Comparison of ENCODE assay signal across 27 cellular contexts in genomic region chr12:111361073-111361716, GRCh38. TPM values are rescaled to one million over a fixed set of nuclear protein-coding genes. Genes with fewer than 3 reads are reported as not detected.
A peak's percentile ranks its signal among the peaks of the same experiment; 100 is the strongest.
DNase-seq lines count a peak whose midpoint lies in the region; ATAC-seq, FAIRE-seq and TF ChIP-seq lines count a peak whose summit lies in the region.
"Had no signal": no experiment of that assay in that cellular context is flagged by ENCODE, and none has a peak within 500 bp of the region (broad histone marks: within the 10 kb centered on the region; RNA-seq: fewer than 3 reads in every experiment).

No MANE protein-coding gene starts in this region.

- 52 to 54% methylated on average over 12 to 13 of the region's 13 CpGs for WGBS in body of pancreas, 2 donors

- H3K27ac Mint-ChIP-seq in activated naive CD4-positive, alpha-beta T cell treated with anti-CD3 and anti-CD28 coated beads, Interleukin-2, amount 10 ng/mL, durations not matched to agents 7 days and 5 days: peak overlapping the region; percentile 11
- H3K27ac Mint-ChIP-seq in naive thymus-derived CD8-positive, alpha-beta T cell: peak overlapping the region in 7 of 10 donors; percentile 41 to 82 (median 80)
- peak overlapping the region; percentile 34 for H3K27ac Mint-ChIP-seq in type B pancreatic cell
- H3K27ac Mint-ChIP-seq: activated T-cell treated with anti-CD3 and anti-CD28 coated beads, Interleukin-2, amount 50 U/mL, for 72 hours; CD8-positive, alpha-beta T cell; T-helper 17 cell had no signal

- peaks cover 58% of the 10 kb centered on the region for H3K4me1 ChIP-seq in body of pancreas
- H3K4me1 ChIP-seq: ascending aorta, HAP-1 had no signal

- no peak for ATAC-seq in body of pancreas
- ATAC-seq in naive thymus-derived CD8-positive, alpha-beta T cell: no peak
- ATAC-seq in HG02870 (IDR thresholded peaks at IDR 0.05; ENCODE audit: unreplicated experiment): no peak
- ATAC-seq: activated T-cell treated with anti-CD3 and anti-CD28 coated beads, Interleukin-2, amount 50 U/mL, for 72 hours; CD8-positive, alpha-beta T cell; T-helper 17 cell had no signal

- no peak for FAIRE-seq in RCC 7860 (lab: Jason Lieb, UNC)
- FAIRE-seq: G401.6, GM18507, kidney, small intestine had no signal

- H3K27me3 Mint-ChIP-seq in activated naive CD4-positive, alpha-beta T cell treated with anti-CD3 and anti-CD28 coated beads, Interleukin-2, amount 10 ng/mL, durations not matched to agents 7 days and 5 days: peaks cover 34% of the 10 kb centered on the region
- H3K27me3 Mint-ChIP-seq in naive thymus-derived CD8-positive, alpha-beta T cell: peaks cover 0 to 7% (median 0%) of the 10 kb centered on the region in 5 donors
- no peaks in the 10 kb centered on the region for H3K27me3 Mint-ChIP-seq in type B pancreatic cell

- no peaks in the 10 kb centered on the region for H3K36me3 Mint-ChIP-seq in activated naive CD4-positive, alpha-beta T cell treated with anti-CD3 and anti-CD28 coated beads, Interleukin-2, amount 10 ng/mL, durations not matched to agents 7 days and 5 days
- no peaks in the 10 kb centered on the region for H3K36me3 Mint-ChIP-seq in naive thymus-derived CD8-positive, alpha-beta T cell
- H3K36me3 Mint-ChIP-seq in type B pancreatic cell: peaks cover 5% of the 10 kb centered on the region

- CTCF ChIA-PET in activated naive CD4-positive, alpha-beta T cell treated with anti-CD3 and anti-CD28 coated beads, Interleukin-2, amount 10 ng/mL, durations not matched to agents 7 days and 5 days (lab: Charles Lee): interaction anchor here (0.6 kb wide), 1 partner anchor 169 kb away, joined by 3 read pairs; no protein-coding TSS in a partner anchor

- intact Hi-C loops in body of pancreas (cut with DNase I): no loop called here

- H3K9me3 Mint-ChIP-seq in activated naive CD4-positive, alpha-beta T cell treated with anti-CD3 and anti-CD28 coated beads, Interleukin-2, amount 10 ng/mL, durations not matched to agents 7 days and 5 days: no peaks in the 10 kb centered on the region
- H3K9me3 Mint-ChIP-seq in naive thymus-derived CD8-positive, alpha-beta T cell: no peaks in the 10 kb centered on the region
- H3K9me3 Mint-ChIP-seq in type B pancreatic cell: no peaks in the 10 kb centered on the region
- H3K9me3 Mint-ChIP-seq: activated T-cell treated with anti-CD3 and anti-CD28 coated beads, Interleukin-2, amount 50 U/mL, for 72 hours; CD8-positive, alpha-beta T cell had no signal

- TF ChIP-seq POLR2A in body of pancreas (IDR thresholded peaks at IDR 0.05): no peak

- no peak overlapping the region for H3K4me3 ChIP-seq in body of pancreas
- H3K4me3 ChIP-seq: ascending aorta, HAP-1 had no signal

- no peaks in the 10 kb centered on the region for H3K9me3 ChIP-seq in body of pancreas
- H3K9me3 ChIP-seq: ascending aorta, HAP-1, SK-N-SH had no signal

- peak overlapping the region; percentile 52 to 70 (median 68) for H3K27ac ChIP-seq in body of pancreas
- H3K27ac ChIP-seq: 22Rv1, ascending aorta had no signal

- H3K4me3 Mint-ChIP-seq in activated naive CD4-positive, alpha-beta T cell treated with anti-CD3 and anti-CD28 coated beads, Interleukin-2, amount 10 ng/mL, durations not matched to agents 7 days and 5 days: no peak overlapping the region
- H3K4me3 Mint-ChIP-seq in naive thymus-derived CD8-positive, alpha-beta T cell: peak overlapping the region in 4 of 10 donors; percentile 27 to 72 (median 44)
- no peak overlapping the region for H3K4me3 Mint-ChIP-seq in type B pancreatic cell
- H3K4me3 Mint-ChIP-seq: CD8-positive, alpha-beta T cell; T-helper 17 cell had no signal

- H3K4me1 Mint-ChIP-seq in activated naive CD4-positive, alpha-beta T cell treated with anti-CD3 and anti-CD28 coated beads, Interleukin-2, amount 10 ng/mL, durations not matched to agents 7 days and 5 days: peaks cover 9% of the 10 kb centered on the region
- H3K4me1 Mint-ChIP-seq in naive thymus-derived CD8-positive, alpha-beta T cell: peaks cover 9 to 36% (median 19%) of the 10 kb centered on the region in 4 donors
- peaks cover 21% of the 10 kb centered on the region for H3K4me1 Mint-ChIP-seq in type B pancreatic cell (ENCODE audit: unreplicated experiment)

- POLR2A ChIA-PET in naive thymus-derived CD8-positive, alpha-beta T cell (lab: Charles Lee): no interaction called here

- DNase-seq in activated naive CD4-positive, alpha-beta T cell treated with anti-CD3 and anti-CD28 coated beads, Interleukin-2, amount 10 ng/mL, durations not matched to agents 7 days and 5 days: no peak
- DNase-seq in activated naive CD4-positive, alpha-beta T cell (lab: John Stamatoyannopoulos, UW): no peak
- DNase-seq in body of pancreas (no peak), type B pancreatic cell (ENCODE audit: extremely low spot score, unreplicated experiment) (no peak), RCC 7860 (ENCODE audit: low spot score) (no peak)
- no peak for DNase-seq in naive thymus-derived CD8-positive, alpha-beta T cell
- DNase-seq in activated T-cell treated with anti-CD3 and anti-CD28 coated beads, Interleukin-2, amount 50 U/mL, for 48 hours: no peak
- DNase-seq: activated CD4-positive, alpha-beta T cell treated with anti-CD3 and anti-CD28 coated beads for 48 hours; activated naive CD4-positive, alpha-beta T cell treated with anti-CD3 and anti-CD28 coated beads, Interleukin-2, amount 50 U/mL, for 16 hours; activated T-cell treated with anti-CD3 and anti-CD28 coated beads, Interleukin-2, amount 50 U/mL, for 72 hours; CD8-positive, alpha-beta T cell; mesenchymal stem cell; NCI-H1105; NCI-H2029; NCI-H2227 treated with DMSO at 0.1 percent for 48 hours; NCI-H69; SK-N-SH; small intestine; stimulated activated CD4-positive, alpha-beta T cell treated with anti-CD3 and anti-CD28 coated beads, Interleukin-2, amount 100 ng/mL, for 24 hours; T-helper 17 cell had no signal

- H3K27me3 ChIP-seq in body of pancreas: no peaks in the 10 kb centered on the region
- H3K27me3 ChIP-seq: ascending aorta had no signal

- H3K36me3 ChIP-seq in body of pancreas (replicated peaks in 1 of 2; ENCODE audit: insufficient read depth in 1 of 2, low read depth in 2 of 2): no peaks in the 10 kb centered on the region
- H3K36me3 ChIP-seq: HAP-1 had no signal

- TF ChIP-seq CTCF in body of pancreas (IDR thresholded peaks at IDR 0.05) (no peak), type B pancreatic cell (conservative IDR thresholded peaks at IDR 0.05) (no peak)

RNA-seq across cellular contexts. Expression of gene PHETA1, which starts 7.7 kb away (rescaled TPM):
- total RNA-seq in body of pancreas (10 to 100 TPM; 20.4 to 31.4 TPM), type B pancreatic cell (ENCODE audit: low replicate concordance) (25.5 and 27.4 TPM in 2 replicates)
- total RNA-seq in naive thymus-derived CD8-positive, alpha-beta T cell: 1 to 10 TPM; 3.0 to 3.8 TPM
- 1 to 10 TPM in 2 of 3 donors, under 1 TPM in 1; 0.11 to 1.5 (median 1.3) TPM for polyA plus RNA-seq in naive thymus-derived CD8-positive, alpha-beta T cell

RNA-seq across cellular contexts. Expression of gene SH2B3, which starts 44.5 kb away (rescaled TPM):
- total RNA-seq in body of pancreas (10 to 100 TPM; 23.1 to 41.9 TPM), type B pancreatic cell (ENCODE audit: low replicate concordance) (2.4 and 5.2 TPM in 2 replicates)
- total RNA-seq in naive thymus-derived CD8-positive, alpha-beta T cell: 10 to 100 TPM; 12.5 to 12.8 TPM
- 1 to 10 TPM; 2.1 to 5.3 (median 3.2) TPM for polyA plus RNA-seq in naive thymus-derived CD8-positive, alpha-beta T cell

Comparison
In these comparisons a context has a peak if more than half of its experiments do, and no peak if none do; other contexts are left out.
1. H3K27ac Mint-ChIP-seq: peak in every context shown above with its lines; median percentile 80 in naive thymus-derived CD8-positive, alpha-beta T cell; 34 in type B pancreatic cell; 11 in activated naive CD4-positive, alpha-beta T cell treated with anti-CD3 and anti-CD28 coated beads, Interleukin-2, amount 10 ng/mL, durations not matched to agents 7 days and 5 days.